ENCODE assay signal across 11 cellular contexts in genomic region chr5:101009758-101010519, GRCh38.
DNase-seq lines count a peak whose midpoint lies in the region; ATAC-seq lines count a peak whose summit lies in the region.
"Had no signal": no experiment of that assay in that cellular context is flagged by ENCODE, and none has a peak within 500 bp of the region (broad histone marks: within the 10 kb centered on the region; RNA-seq: fewer than 3 reads in every experiment).

No MANE protein-coding gene starts in this region.

- H2BK12ac ChIP-seq in mesenchymal stem cell (ENCODE audit: low read length in 2 of 2) = no peak overlapping the region

- H3K14ac ChIP-seq in mesenchymal stem cell (ENCODE audit: low read length in 2 of 2) = no peak overlapping the region

- H4K91ac ChIP-seq in mesenchymal stem cell (ENCODE audit: low read length) = no peak overlapping the region

- intact Hi-C loops in sciatic nerve (cut with DNase I) = no loop called here

- DNase-seq in retina = peak; percentile 5
- no peak for DNase-seq in mesenchymal stem cell
- no peak for DNase-seq in AG08396 (ENCODE audit: low spot score)
- DNase-seq in sciatic nerve (ENCODE audit: low spot score) = no peak
- DNase-seq: DMS79 treated with DMSO at 0.1 percent for 48 hours, H7, NCI-H510A had no signal

- H3K9me3 ChIP-seq in HUES48 (ENCODE audit: control insufficient read depth, insufficient read depth, low read length) = no peaks in the 10 kb centered on the region
- H3K9me3 ChIP-seq in mesenchymal stem cell (ENCODE audit: control insufficient read depth, low read length) = peaks cover 7% of the 10 kb centered on the region

- H3K9ac ChIP-seq in HUES48 (ENCODE audit: low read depth, low read length) = no peak overlapping the region
- H3K9ac ChIP-seq in mesenchymal stem cell (ENCODE audit: low read length) = no peak overlapping the region
- H3K9ac ChIP-seq: KMS-11 had no signal

- H3K4me1 ChIP-seq in HUES48 (ENCODE audit: control insufficient read depth, insufficient read depth, low read length) (peaks cover 8% of the 10 kb centered on the region), mesenchymal stem cell (ENCODE audit: control insufficient read depth, insufficient read depth, low read depth, low read length) (no peaks in the 10 kb centered on the region)

- H4K8ac ChIP-seq in mesenchymal stem cell (ENCODE audit: low read length) = no peak overlapping the region

- no peak overlapping the region for H3K18ac ChIP-seq in mesenchymal stem cell (ENCODE audit: low read depth in 1 of 2, low read length in 2 of 2)

- peak overlapping the region; percentile 8 for H3K27ac ChIP-seq in HUES48 (ENCODE audit: low read depth, low read length)
- no peak overlapping the region for H3K27ac ChIP-seq in mesenchymal stem cell (ENCODE audit: low read length, poor library complexity, severe bottlenecking)
- H3K27ac ChIP-seq: KMS-11 had no signal

- ATAC-seq in GM19328 (IDR thresholded peaks at IDR 0.05; ENCODE audit: unreplicated experiment) = peak; percentile 86
- ATAC-seq in HG02678 (IDR thresholded peaks at IDR 0.05; ENCODE audit: unreplicated experiment) = peak; percentile 96
- no peak for ATAC-seq in sciatic nerve

- no peak overlapping the region for H2AFZ ChIP-seq in mesenchymal stem cell (ENCODE audit: low read depth, low read length)

- no peak overlapping the region for H2BK120ac ChIP-seq in mesenchymal stem cell (ENCODE audit: low read depth, low read length)

- 81% methylated on average over 8 of the region's 9 CpGs for WGBS in mesenchymal stem cell

- H3K4ac ChIP-seq in mesenchymal stem cell (ENCODE audit: low read depth in 1 of 2, low read length in 2 of 2) = no peak overlapping the region

- no peak overlapping the region for H3K4me2 ChIP-seq in mesenchymal stem cell (ENCODE audit: low read length, poor library complexity, severe bottlenecking)
- H3K4me2 ChIP-seq: KMS-11 had no signal

- H3K79me1 ChIP-seq in mesenchymal stem cell (replicated peaks; ENCODE audit: low read length, poor library complexity, severe bottlenecking) = no peaks in the 10 kb centered on the region

- no peak overlapping the region for H2AK5ac ChIP-seq in mesenchymal stem cell (ENCODE audit: low read length, severe bottlenecking)

- no peak overlapping the region for H3K23ac ChIP-seq in mesenchymal stem cell (ENCODE audit: low read length in 2 of 2)

- H2BK5ac ChIP-seq in mesenchymal stem cell (ENCODE audit: low read depth, low read length, poor library complexity, severe bottlenecking) = no peak overlapping the region

- H3K27me3 ChIP-seq in HUES48 (ENCODE audit: control insufficient read depth, insufficient read depth, low read length) (no peaks in the 10 kb centered on the region), mesenchymal stem cell (ENCODE audit: control insufficient read depth in 1 of 2, insufficient read depth in 1 of 2, low read length in 2 of 2) (no peaks in the 10 kb centered on the region)

- H3K36me3 ChIP-seq in HUES48 (ENCODE audit: control insufficient read depth, insufficient read depth, low read length) (no peaks in the 10 kb centered on the region), mesenchymal stem cell (ENCODE audit: control insufficient read depth in 1 of 2, insufficient read depth in 2 of 2, low read depth in 1 of 2, low read length in 2 of 2) (no peaks in the 10 kb centered on the region)

- H2BK15ac ChIP-seq in mesenchymal stem cell (ENCODE audit: low read depth, poor library complexity, severe bottlenecking) = no peak overlapping the region

- no peak overlapping the region for H3K4me3 ChIP-seq in HUES48 (ENCODE audit: low read depth, low read length)
- H3K4me3 ChIP-seq in mesenchymal stem cell (ENCODE audit: insufficient read depth in 1 of 2, low read depth in 1 of 2, low read length in 2 of 2) = no peak overlapping the region
